ENCODE assay signal across 1 cellular context in the genomic region with DNA sequence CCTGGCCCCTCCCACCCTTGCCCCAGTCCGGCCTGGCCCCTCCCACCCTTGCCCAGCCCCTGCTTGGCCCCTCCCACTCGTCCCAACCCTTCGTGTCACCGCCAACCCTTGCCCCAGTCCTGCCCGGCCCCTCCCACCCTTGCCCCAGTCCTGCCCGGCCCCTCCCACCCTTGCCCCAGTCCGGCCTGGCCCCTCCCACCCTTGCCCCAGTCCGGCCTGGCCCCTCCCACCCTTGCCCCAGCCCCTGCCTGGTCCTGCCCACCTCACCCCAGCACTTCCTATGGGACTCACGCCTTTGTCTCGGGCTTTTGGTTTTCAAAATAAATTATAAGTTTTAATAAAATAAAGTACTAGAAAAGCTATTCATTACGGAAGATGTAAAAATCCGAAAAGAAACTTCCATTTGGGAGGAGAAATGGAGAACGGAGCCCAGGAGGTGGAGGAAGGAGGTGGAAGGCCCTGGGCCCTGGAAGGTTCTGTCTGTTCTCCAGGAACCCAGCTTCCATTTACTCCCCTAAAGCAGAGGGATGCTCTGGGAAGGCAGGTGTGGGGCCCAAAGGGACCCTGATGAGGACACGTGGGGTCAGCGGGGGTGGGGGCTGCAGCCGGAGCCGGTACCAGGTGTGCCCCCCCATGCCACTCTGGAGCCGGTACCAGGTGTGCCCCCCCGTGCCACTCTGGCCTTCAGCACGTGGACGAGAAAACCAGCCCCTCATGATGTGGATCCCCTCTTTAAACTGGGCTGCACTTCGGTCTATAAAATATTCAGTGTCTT.
TF ChIP-seq lines count a peak whose summit lies in the region.

No MANE protein-coding gene starts in this region.

TF ChIP-seq in GM23338, 12 proteins besides CTCF, POLR2A, EP300 and RAD21 (continued from another document):
- TF ChIP-seq ZNF462 (CRISPR knock-in tag; IDR thresholded peaks at IDR 0.05) (no peak), POLR2AphosphoS5 (IDR thresholded peaks at IDR 0.05; ENCODE audit: low read depth) (no peak), NANOG (IDR thresholded peaks at IDR 0.05; ENCODE audit: borderline replicate concordance) (no peak), CREB1 (CRISPR knock-in tag; IDR thresholded peaks at IDR 0.05; ENCODE audit: low read depth) (no peak), JUNB (IDR thresholded peaks at IDR 0.05; ENCODE audit: unreplicated experiment) (no peak), EZH2 (IDR thresholded peaks at IDR 0.05; ENCODE audit: low read depth, unreplicated experiment) (no peak), STAT1 (IDR thresholded peaks at IDR 0.05; ENCODE audit: unreplicated experiment) (no peak)
- TF ChIP-seq, protein P1, sequence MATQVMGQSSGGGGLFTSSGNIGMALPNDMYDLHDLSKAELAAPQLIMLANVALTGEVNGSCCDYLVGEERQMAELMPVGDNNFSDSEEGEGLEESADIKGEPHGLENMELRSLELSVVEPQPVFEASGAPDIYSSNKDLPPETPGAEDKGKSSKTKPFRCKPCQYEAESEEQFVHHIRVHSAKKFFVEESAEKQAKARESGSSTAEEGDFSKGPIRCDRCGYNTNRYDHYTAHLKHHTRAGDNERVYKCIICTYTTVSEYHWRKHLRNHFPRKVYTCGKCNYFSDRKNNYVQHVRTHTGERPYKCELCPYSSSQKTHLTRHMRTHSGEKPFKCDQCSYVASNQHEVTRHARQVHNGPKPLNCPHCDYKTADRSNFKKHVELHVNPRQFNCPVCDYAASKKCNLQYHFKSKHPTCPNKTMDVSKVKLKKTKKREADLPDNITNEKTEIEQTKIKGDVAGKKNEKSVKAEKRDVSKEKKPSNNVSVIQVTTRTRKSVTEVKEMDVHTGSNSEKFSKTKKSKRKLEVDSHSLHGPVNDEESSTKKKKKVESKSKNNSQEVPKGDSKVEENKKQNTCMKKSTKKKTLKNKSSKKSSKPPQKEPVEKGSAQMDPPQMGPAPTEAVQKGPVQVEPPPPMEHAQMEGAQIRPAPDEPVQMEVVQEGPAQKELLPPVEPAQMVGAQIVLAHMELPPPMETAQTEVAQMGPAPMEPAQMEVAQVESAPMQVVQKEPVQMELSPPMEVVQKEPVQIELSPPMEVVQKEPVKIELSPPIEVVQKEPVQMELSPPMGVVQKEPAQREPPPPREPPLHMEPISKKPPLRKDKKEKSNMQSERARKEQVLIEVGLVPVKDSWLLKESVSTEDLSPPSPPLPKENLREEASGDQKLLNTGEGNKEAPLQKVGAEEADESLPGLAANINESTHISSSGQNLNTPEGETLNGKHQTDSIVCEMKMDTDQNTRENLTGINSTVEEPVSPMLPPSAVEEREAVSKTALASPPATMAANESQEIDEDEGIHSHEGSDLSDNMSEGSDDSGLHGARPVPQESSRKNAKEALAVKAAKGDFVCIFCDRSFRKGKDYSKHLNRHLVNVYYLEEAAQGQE (IDR thresholded peaks at IDR 0.05; ENCODE audit: unreplicated experiment) = no peak
- TF ChIP-seq, protein P2, sequence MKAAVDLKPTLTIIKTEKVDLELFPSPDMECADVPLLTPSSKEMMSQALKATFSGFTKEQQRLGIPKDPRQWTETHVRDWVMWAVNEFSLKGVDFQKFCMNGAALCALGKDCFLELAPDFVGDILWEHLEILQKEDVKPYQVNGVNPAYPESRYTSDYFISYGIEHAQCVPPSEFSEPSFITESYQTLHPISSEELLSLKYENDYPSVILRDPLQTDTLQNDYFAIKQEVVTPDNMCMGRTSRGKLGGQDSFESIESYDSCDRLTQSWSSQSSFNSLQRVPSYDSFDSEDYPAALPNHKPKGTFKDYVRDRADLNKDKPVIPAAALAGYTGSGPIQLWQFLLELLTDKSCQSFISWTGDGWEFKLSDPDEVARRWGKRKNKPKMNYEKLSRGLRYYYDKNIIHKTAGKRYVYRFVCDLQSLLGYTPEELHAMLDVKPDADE (IDR thresholded peaks at IDR 0.05) = no peak
